ENCODE assay signal across 11 cellular contexts in genomic region chrX:132153166-132153565, GRCh38. TPM values are rescaled to one million over a fixed set of nuclear protein-coding genes. Genes with fewer than 3 reads are reported as not detected.
"Had no signal": no experiment of that assay in that cellular context is flagged by ENCODE, and none has a peak within 500 bp of the region (broad histone marks: within the 10 kb centered on the region; RNA-seq: fewer than 3 reads in every experiment).

No MANE protein-coding gene starts in this region.

- H3K4me3 ChIP-seq: GM23248, HAP-1 had no signal

- H3K4me1 ChIP-seq: HAP-1 had no signal

- ATAC-seq: HepG2 had no signal

- H3K27ac ChIP-seq: GM23248, HL-60, KMS-11 had no signal

- H2AFZ ChIP-seq: GM23248 had no signal

- H3K9me3 ChIP-seq: HAP-1 had no signal

- DNase-seq: GM23248, GOT3, H7, Kasumi-1, KBM-7 had no signal

- H3K9ac ChIP-seq: GM23248, KMS-11 had no signal

- H3K4me2 ChIP-seq: KMS-11 had no signal

- H3K36me3 ChIP-seq: HAP-1 had no signal

RNA-seq across cellular contexts. Expression of gene FRMD7, which starts 25.3 kb away (rescaled TPM):
- total RNA-seq: H4, HepG2, HT1080 had no signal
